ENCODE assay signal across 1 cellular context in the genomic region with DNA sequence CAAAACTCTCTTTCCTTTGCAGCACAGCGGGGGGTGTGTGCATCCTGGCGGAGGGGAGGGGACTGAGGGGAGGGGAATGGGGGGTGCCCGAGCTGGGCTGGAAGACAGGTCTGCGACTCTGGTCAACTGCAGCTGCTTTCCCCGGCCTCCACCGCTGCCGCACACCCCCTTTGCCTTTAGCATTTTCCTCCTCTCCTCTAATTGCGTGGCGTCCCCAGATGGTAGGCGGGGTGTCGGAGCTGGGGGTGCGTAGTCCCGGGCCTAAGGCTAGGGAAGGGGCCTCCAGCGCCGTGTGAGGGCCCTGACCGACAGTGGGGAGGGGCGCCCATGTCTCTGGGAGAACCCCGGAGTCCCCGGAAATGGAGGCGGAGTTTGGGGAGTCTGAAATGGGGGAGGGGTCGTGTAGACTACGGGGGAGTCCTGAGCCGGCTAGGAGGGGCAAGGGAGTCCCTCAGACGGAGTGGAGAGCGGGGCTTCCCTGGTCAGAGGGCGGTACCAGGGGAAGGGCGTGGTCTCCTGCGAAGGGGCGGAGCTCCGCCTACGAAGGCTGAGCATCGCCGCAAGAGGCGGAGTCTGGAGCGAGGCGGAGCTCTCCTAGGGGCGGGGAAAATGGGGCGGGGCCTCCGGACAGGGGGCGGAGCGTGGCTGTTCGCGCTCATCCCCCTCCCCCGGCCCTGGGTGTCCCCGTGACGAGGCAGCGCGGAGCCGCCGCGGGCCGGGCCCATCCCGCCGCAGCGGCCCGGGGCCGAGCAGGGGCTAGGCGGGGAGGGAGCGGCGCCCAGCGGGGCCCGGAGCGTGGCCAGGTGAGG.
TF ChIP-seq lines count a peak whose summit lies in the region.

A gene with protein sequence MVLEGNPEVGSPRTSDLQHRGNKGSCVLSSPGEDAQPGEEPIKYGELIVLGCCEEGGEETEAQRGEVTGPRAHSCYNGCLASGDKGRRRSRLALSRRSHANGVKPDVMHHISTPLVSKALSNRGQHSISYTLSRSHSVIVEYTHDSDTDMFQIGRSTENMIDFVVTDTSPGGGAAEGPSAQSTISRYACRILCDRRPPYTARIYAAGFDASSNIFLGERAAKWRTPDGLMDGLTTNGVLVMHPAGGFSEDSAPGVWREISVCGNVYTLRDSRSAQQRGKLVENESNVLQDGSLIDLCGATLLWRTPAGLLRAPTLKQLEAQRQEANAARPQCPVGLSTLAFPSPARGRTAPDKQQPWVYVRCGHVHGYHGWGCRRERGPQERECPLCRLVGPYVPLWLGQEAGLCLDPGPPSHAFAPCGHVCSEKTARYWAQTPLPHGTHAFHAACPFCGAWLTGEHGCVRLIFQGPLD (plus strand): TSS at position 681 of the 809 bp plus-strand sequence. CDS start 1,224 bp downstream, outside the sequence.

TF ChIP-seq in H1, 55 proteins besides CTCF, POLR2A, EP300 and RAD21:
- no peak for TF ChIP-seq MAFK (IDR thresholded peaks at IDR 0.05; ENCODE audit: low read depth, low read length)
- TF ChIP-seq SIN3A (conservative IDR thresholded peaks at IDR 0.05 in 1 of 2, IDR thresholded peaks at IDR 0.05 in 1 of 2; ENCODE audit: low read depth in 1 of 2, low read length in 2 of 2), result peak; percentile 9 to 23; a peak in 1 of 4 replicates
- TF ChIP-seq PHF8 (conservative IDR thresholded peaks at IDR 0.05; ENCODE audit: low read depth, low read length), result peak; percentile 34; the same call in 1 of the 2 replicates
- TF ChIP-seq ASH2L (IDR thresholded peaks at IDR 0.05; ENCODE audit: low read length), result peak; percentile 86
- TF ChIP-seq KDM4A (IDR thresholded peaks at IDR 0.05; ENCODE audit: low read depth, low read length, severe bottlenecking), result peak; percentile 6
- TF ChIP-seq SP4 (IDR thresholded peaks at IDR 0.05; ENCODE audit: low read length), result no peak
- TF ChIP-seq, protein P1, sequence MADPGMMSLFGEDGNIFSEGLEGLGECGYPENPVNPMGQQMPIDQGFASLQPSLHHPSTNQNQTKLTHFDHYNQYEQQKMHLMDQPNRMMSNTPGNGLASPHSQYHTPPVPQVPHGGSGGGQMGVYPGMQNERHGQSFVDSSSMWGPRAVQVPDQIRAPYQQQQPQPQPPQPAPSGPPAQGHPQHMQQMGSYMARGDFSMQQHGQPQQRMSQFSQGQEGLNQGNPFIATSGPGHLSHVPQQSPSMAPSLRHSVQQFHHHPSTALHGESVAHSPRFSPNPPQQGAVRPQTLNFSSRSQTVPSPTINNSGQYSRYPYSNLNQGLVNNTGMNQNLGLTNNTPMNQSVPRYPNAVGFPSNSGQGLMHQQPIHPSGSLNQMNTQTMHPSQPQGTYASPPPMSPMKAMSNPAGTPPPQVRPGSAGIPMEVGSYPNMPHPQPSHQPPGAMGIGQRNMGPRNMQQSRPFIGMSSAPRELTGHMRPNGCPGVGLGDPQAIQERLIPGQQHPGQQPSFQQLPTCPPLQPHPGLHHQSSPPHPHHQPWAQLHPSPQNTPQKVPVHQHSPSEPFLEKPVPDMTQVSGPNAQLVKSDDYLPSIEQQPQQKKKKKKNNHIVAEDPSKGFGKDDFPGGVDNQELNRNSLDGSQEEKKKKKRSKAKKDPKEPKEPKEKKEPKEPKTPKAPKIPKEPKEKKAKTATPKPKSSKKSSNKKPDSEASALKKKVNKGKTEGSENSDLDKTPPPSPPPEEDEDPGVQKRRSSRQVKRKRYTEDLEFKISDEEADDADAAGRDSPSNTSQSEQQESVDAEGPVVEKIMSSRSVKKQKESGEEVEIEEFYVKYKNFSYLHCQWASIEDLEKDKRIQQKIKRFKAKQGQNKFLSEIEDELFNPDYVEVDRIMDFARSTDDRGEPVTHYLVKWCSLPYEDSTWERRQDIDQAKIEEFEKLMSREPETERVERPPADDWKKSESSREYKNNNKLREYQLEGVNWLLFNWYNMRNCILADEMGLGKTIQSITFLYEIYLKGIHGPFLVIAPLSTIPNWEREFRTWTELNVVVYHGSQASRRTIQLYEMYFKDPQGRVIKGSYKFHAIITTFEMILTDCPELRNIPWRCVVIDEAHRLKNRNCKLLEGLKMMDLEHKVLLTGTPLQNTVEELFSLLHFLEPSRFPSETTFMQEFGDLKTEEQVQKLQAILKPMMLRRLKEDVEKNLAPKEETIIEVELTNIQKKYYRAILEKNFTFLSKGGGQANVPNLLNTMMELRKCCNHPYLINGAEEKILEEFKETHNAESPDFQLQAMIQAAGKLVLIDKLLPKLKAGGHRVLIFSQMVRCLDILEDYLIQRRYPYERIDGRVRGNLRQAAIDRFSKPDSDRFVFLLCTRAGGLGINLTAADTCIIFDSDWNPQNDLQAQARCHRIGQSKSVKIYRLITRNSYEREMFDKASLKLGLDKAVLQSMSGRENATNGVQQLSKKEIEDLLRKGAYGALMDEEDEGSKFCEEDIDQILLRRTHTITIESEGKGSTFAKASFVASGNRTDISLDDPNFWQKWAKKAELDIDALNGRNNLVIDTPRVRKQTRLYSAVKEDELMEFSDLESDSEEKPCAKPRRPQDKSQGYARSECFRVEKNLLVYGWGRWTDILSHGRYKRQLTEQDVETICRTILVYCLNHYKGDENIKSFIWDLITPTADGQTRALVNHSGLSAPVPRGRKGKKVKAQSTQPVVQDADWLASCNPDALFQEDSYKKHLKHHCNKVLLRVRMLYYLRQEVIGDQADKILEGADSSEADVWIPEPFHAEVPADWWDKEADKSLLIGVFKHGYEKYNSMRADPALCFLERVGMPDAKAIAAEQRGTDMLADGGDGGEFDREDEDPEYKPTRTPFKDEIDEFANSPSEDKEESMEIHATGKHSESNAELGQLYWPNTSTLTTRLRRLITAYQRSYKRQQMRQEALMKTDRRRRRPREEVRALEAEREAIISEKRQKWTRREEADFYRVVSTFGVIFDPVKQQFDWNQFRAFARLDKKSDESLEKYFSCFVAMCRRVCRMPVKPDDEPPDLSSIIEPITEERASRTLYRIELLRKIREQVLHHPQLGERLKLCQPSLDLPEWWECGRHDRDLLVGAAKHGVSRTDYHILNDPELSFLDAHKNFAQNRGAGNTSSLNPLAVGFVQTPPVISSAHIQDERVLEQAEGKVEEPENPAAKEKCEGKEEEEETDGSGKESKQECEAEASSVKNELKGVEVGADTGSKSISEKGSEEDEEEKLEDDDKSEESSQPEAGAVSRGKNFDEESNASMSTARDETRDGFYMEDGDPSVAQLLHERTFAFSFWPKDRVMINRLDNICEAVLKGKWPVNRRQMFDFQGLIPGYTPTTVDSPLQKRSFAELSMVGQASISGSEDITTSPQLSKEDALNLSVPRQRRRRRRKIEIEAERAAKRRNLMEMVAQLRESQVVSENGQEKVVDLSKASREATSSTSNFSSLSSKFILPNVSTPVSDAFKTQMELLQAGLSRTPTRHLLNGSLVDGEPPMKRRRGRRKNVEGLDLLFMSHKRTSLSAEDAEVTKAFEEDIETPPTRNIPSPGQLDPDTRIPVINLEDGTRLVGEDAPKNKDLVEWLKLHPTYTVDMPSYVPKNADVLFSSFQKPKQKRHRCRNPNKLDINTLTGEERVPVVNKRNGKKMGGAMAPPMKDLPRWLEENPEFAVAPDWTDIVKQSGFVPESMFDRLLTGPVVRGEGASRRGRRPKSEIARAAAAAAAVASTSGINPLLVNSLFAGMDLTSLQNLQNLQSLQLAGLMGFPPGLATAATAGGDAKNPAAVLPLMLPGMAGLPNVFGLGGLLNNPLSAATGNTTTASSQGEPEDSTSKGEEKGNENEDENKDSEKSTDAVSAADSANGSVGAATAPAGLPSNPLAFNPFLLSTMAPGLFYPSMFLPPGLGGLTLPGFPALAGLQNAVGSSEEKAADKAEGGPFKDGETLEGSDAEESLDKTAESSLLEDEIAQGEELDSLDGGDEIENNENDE (IDR thresholded peaks at IDR 0.05; ENCODE audit: insufficient replicate concordance, low read length), result no peak
- TF ChIP-seq SP1 (IDR thresholded peaks at IDR 0.05; ENCODE audit: low read depth, low read length), result peak; percentile 60; the same call in 1 of the 2 replicates
TF ChIP-seq in H1: peak in this region for 5.
